14 cellular contexts compared by ENCODE assay signal in genomic region chr9:38059233-38059936, GRCh38. TPM values are rescaled to one million over a fixed set of nuclear protein-coding genes. Genes with fewer than 3 reads are reported as not detected.
DNase-seq lines count a peak whose midpoint lies in the region; ATAC-seq and TF ChIP-seq lines count a peak whose summit lies in the region.
"Had no signal": no experiment of that assay in that cellular context is flagged by ENCODE, and none has a peak within 500 bp of the region (broad histone marks: within the 10 kb centered on the region; RNA-seq: fewer than 3 reads in every experiment).

No MANE protein-coding gene starts in this region.

- H3K9me2 ChIP-seq in Karpas-422 (replicated peaks; ENCODE audit: insufficient read depth, low read length) = no peaks in the 10 kb centered on the region

- TF ChIP-seq CTCF in fibroblast of mammary gland (conservative IDR thresholded peaks at IDR 0.05; ENCODE audit: control insufficient read depth, insufficient read depth, low read depth, low read length) (no peak), lower lobe of right lung (IDR thresholded peaks at IDR 0.05) (no peak), thoracic aorta (IDR thresholded peaks at IDR 0.05) (no peak), nephron progenitor cell (IDR thresholded peaks at IDR 0.05) (no peak)

- H3K79me2 ChIP-seq in Karpas-422 (ENCODE audit: low read length) = peaks cover 79% of the 10 kb centered on the region

- H4K20me1 ChIP-seq in Karpas-422 (ENCODE audit: insufficient read depth, low read depth, low read length) = peaks cover 11% of the 10 kb centered on the region; the same call in 1 of the 2 replicates

- DNase-seq in Karpas-422 (no peak), fibroblast of mammary gland (ENCODE audit: low read depth) (peak; percentile 50), lower lobe of right lung (no peak), thoracic aorta (ENCODE audit: low spot score) (no peak), nephron progenitor cell (no peak), NCI-H2029 (lab: John Stamatoyannopoulos, UW) (no peak), C1 segment of cervical spinal cord (lab: John Stamatoyannopoulos, UW) (no peak)
- DNase-seq: DMS79; effector memory CD4-positive, alpha-beta T cell; NCI-H187 treated with DMSO at 0.1 percent for 48 hours; NCI-H524 treated with DMSO at 0.1 percent for 48 hours; T-helper 2 cell had no signal

- H3K36me3 ChIP-seq in Karpas-422 (ENCODE audit: insufficient read depth, low read length) = peaks cover 13% of the 10 kb centered on the region; the same call in 1 of the 2 replicates
- no peaks in the 10 kb centered on the region for H3K36me3 ChIP-seq in lower lobe of right lung
- no peaks in the 10 kb centered on the region for H3K36me3 ChIP-seq in thoracic aorta

- H3K4me3 ChIP-seq in Karpas-422 (ENCODE audit: low read length) = peak overlapping the region; percentile 3; the same call in 1 of the 2 replicates
- H3K4me3 ChIP-seq in fibroblast of mammary gland (ENCODE audit: control insufficient read depth, low read depth, low read length) = no peak overlapping the region
- no peak overlapping the region for H3K4me3 ChIP-seq in lower lobe of right lung
- no peak overlapping the region for H3K4me3 ChIP-seq in thoracic aorta

- peak overlapping the region; percentile 96 for H3K27ac ChIP-seq in Karpas-422 (ENCODE audit: low read length)
- H3K27ac ChIP-seq in lower lobe of right lung = peak overlapping the region; percentile 61
- peak overlapping the region; percentile 19 to 43 for H3K27ac ChIP-seq in thoracic aorta
- H3K27ac ChIP-seq: KMS-11 had no signal

- H3K4me1 ChIP-seq in Karpas-422 (ENCODE audit: low read length) (peaks cover 100% of the 10 kb centered on the region), lower lobe of right lung (peaks cover 69% of the 10 kb centered on the region), thoracic aorta (ENCODE audit: control insufficient read depth in 1 of 2, low read depth in 2 of 2) (peaks cover 15 to 82% of the 10 kb centered on the region in 2 donors)

- H3K4me3 Mint-ChIP-seq in nephron progenitor cell = no peak overlapping the region

- H3K9ac ChIP-seq in Karpas-422 (ENCODE audit: low read length) = peak overlapping the region; percentile 7; the same call in 1 of the 2 replicates
- H3K9ac ChIP-seq: KMS-11 had no signal

- H2AFZ ChIP-seq in Karpas-422 (ENCODE audit: low read length) = no peak overlapping the region

- intact Hi-C loops in lower lobe of right lung (cut with DNase I) = no loop called here

- no peaks in the 10 kb centered on the region for H3K9me3 Mint-ChIP-seq in nephron progenitor cell

- no peaks in the 10 kb centered on the region for H3K36me3 Mint-ChIP-seq in nephron progenitor cell (ENCODE audit: low read depth)

- H3K9me3 ChIP-seq in Karpas-422 (ENCODE audit: low read length) = no peaks in the 10 kb centered on the region
- H3K9me3 ChIP-seq in lower lobe of right lung = no peaks in the 10 kb centered on the region
- no peaks in the 10 kb centered on the region for H3K9me3 ChIP-seq in thoracic aorta

- H3K27me3 ChIP-seq in Karpas-422 (ENCODE audit: low read length) (no peaks in the 10 kb centered on the region), lower lobe of right lung (ENCODE audit: low read depth) (no peaks in the 10 kb centered on the region), thoracic aorta (replicated peaks; ENCODE audit: insufficient read depth) (no peaks in the 10 kb centered on the region)

- peaks cover 8% of the 10 kb centered on the region for H3K27me3 Mint-ChIP-seq in nephron progenitor cell (ENCODE audit: low read depth, poor library complexity)

- ATAC-seq in lower lobe of right lung (peak; percentile 4 to 53), thoracic aorta (ENCODE audit: insufficient number of reproducible peaks, low FRiP score, low read depth) (no peak), GM21576 (IDR thresholded peaks at IDR 0.05; ENCODE audit: unreplicated experiment) (no peak)

- no peak overlapping the region for H3K27ac Mint-ChIP-seq in nephron progenitor cell

- peaks cover 63% of the 10 kb centered on the region for H3K4me1 Mint-ChIP-seq in nephron progenitor cell

- peak overlapping the region; percentile 30 for H3K4me2 ChIP-seq in Karpas-422 (ENCODE audit: low read depth, low read length, poor library complexity, severe bottlenecking)

RNA-seq across cellular contexts. Expression of gene SHB, which starts 9.6 kb away (rescaled TPM):
- 27.1 and 42.8 TPM in 2 replicates for total RNA-seq in Karpas-422 (2014; rRNA removed; shearing (Covaris generic); ENCODE audit: low replicate concordance)
- total RNA-seq in lower lobe of right lung (25.3 TPM), thoracic aorta (10 to 100 TPM; 41.7 to 57.9 TPM)

Comparison
In these comparisons a context has a peak if more than half of its experiments do, and no peak if none do; other contexts are left out.
1. H3K27ac ChIP-seq: peak in every context shown above with its lines; median percentile 96 in Karpas-422; 61 in lower lobe of right lung; 31 in thoracic aorta.
2. ATAC-seq: peak in lower lobe of right lung (2 of 2); none in thoracic aorta (single experiment) and GM21576 (single experiment).